14 cellular contexts compared by ENCODE assay signal in the genomic region with DNA sequence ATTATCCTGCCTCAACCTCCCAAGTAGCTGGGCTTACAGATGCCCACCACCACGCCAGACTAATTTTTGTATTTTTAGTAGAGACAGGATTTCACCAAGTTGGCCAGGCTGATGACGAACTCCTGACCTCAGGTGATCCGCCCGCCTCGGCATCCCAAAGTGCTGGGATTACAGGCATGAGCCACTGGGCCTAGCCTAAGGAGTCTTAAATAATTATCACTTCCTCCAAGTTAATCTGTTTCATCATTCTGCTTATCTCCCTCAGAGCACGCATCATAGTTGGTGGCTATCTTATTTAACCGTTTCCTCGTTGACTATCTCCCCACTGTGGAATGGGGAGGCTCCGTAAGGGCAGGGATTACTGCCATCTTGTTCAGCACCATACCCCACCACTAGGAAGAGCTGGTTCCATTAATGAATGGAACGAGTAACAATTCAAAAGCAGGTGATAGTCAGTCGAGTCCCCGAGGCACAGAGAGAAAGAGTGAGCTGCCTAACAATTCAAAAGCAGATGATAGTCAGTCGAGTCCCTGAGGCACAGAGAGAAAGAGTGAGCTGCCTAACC.
"Had no signal": no experiment of that assay in that cellular context is flagged by ENCODE, and none has a peak within 500 bp of the region (broad histone marks: within the 10 kb centered on the region; RNA-seq: fewer than 3 reads in every experiment).

No MANE protein-coding gene starts in this region.

- H3K27ac ChIP-seq: neutrophil, parathyroid adenoma, tibial artery had no signal

- H3K36me3 ChIP-seq: neutrophil, tibial artery had no signal

- H3K27me3 ChIP-seq: neutrophil had no signal

- H3K9me3 Mint-ChIP-seq: activated naive CD4-positive, alpha-beta T cell treated with anti-CD3 and anti-CD28 coated beads, Interleukin-2, amount 50 U/mL, for 24 hours; activated T-cell treated with anti-CD3 and anti-CD28 coated beads, Interleukin-2, amount 50 U/mL, for 24 hours; natural killer cell; stimulated activated effector memory CD8-positive, alpha-beta T cell treated with anti-CD3 and anti-CD28 coated beads, Interleukin-12 subunit alpha, Interleukin-12 subunit beta, amount 100 ng/mL, for 72 hours had no signal

- H3K27me3 Mint-ChIP-seq: activated naive CD4-positive, alpha-beta T cell treated with anti-CD3 and anti-CD28 coated beads, Interleukin-2, amount 50 U/mL, for 24 hours; activated T-cell treated with anti-CD3 and anti-CD28 coated beads, Interleukin-2, amount 50 U/mL, for 24 hours had no signal

- H3K9me3 ChIP-seq: neutrophil, tibial artery had no signal

- H3K4me1 ChIP-seq: parathyroid adenoma, tibial artery had no signal

- H3K36me3 Mint-ChIP-seq: activated naive CD4-positive, alpha-beta T cell treated with anti-CD3 and anti-CD28 coated beads, Interleukin-2, amount 50 U/mL, for 24 hours; natural killer cell; stimulated activated effector memory CD8-positive, alpha-beta T cell treated with anti-CD3 and anti-CD28 coated beads, Interleukin-12 subunit alpha, Interleukin-12 subunit beta, amount 100 ng/mL, for 72 hours had no signal

- DNase-seq: activated CD4-positive, alpha-beta T cell treated with anti-CD3 and anti-CD28 coated beads for 1 hour; activated CD4-positive, alpha-beta T cell treated with anti-CD3 and anti-CD28 coated beads, Interleukin-2, amount 50 U/mL, for 48 hours; activated T-cell treated with anti-CD3 and anti-CD28 coated beads, Interleukin-2, amount 50 U/mL, for 24 hours; caudate nucleus; cortex of kidney; effector CD4-positive, alpha-beta T cell; foreskin melanocyte; natural killer cell; SW 1271; tibial artery had no signal

- H3K4me3 Mint-ChIP-seq: activated naive CD4-positive, alpha-beta T cell treated with anti-CD3 and anti-CD28 coated beads, Interleukin-2, amount 50 U/mL, for 24 hours; activated T-cell treated with anti-CD3 and anti-CD28 coated beads, Interleukin-2, amount 50 U/mL, for 24 hours; natural killer cell; stimulated activated effector memory CD8-positive, alpha-beta T cell treated with anti-CD3 and anti-CD28 coated beads, Interleukin-12 subunit alpha, Interleukin-12 subunit beta, amount 100 ng/mL, for 72 hours had no signal

- H3K4me1 Mint-ChIP-seq: activated naive CD4-positive, alpha-beta T cell treated with anti-CD3 and anti-CD28 coated beads, Interleukin-2, amount 50 U/mL, for 24 hours; natural killer cell had no signal

- H3K4me3 ChIP-seq: tibial artery had no signal

- H3K27ac Mint-ChIP-seq: activated naive CD4-positive, alpha-beta T cell treated with anti-CD3 and anti-CD28 coated beads, Interleukin-2, amount 50 U/mL, for 24 hours; activated T-cell treated with anti-CD3 and anti-CD28 coated beads, Interleukin-2, amount 50 U/mL, for 24 hours; natural killer cell; stimulated activated effector memory CD8-positive, alpha-beta T cell treated with anti-CD3 and anti-CD28 coated beads, Interleukin-12 subunit alpha, Interleukin-12 subunit beta, amount 100 ng/mL, for 72 hours had no signal
